ENCODE assay signal across 32 cellular contexts in the genomic region with DNA sequence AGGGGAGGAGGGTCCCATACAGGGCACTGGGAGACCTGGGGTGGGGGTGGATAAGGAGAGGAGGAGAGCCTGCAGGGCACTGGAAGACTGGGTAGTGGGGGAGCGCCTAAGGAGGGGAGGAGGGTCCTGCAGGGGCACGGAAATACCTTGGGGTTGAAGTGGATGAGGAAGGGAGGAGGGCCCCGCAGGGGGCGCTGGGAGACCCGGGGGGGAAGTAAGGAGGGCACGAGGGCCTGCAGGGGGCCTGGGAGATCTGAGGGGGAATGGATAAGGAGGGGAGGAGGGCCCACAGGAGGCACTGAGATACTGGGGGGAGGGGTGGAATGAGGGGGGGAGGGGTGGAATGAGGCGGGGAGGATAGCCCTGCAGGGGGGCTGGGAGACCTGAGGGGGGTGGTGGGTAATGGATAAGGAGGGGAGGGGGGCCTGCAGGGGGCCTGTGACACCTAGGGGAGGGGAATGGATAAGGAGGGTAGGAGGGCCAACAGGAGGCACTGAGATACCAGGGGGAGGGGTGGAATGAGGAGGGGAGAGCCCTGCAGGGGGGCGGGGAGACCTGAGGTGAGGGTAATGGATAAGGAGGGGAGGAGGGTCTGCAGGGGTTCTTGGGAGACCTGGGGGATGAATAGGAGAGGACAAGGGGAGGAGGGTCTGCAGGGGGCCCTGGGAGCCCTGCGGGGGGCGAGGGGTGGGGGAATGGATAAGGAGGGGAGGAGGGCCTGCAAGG. TPM values are rescaled to one million over a fixed set of nuclear protein-coding genes. Genes with fewer than 3 reads are reported as not detected.
"Had no signal": no experiment of that assay in that cellular context is flagged by ENCODE, and none has a peak within 500 bp of the region (broad histone marks: within the 10 kb centered on the region; RNA-seq: fewer than 3 reads in every experiment).

No MANE protein-coding gene starts in this region.

- H3K36me3 ChIP-seq: esophagus muscularis mucosa, gastroesophageal sphincter, heart left ventricle, neural progenitor cell, prostate gland, right atrium auricular region, thoracic aorta, tibial nerve had no signal

- H2AFZ ChIP-seq: hepatocyte, neural progenitor cell had no signal

- H3K4me1 ChIP-seq: esophagus muscularis mucosa, foreskin keratinocyte, gastroesophageal sphincter, heart left ventricle, prostate gland, right atrium auricular region, tibial nerve had no signal

- ATAC-seq: gastroesophageal sphincter; naive thymus-derived CD4-positive, alpha-beta T cell; sciatic nerve had no signal

- H3K27ac ChIP-seq: coronary artery, esophagus muscularis mucosa, foreskin keratinocyte, gastroesophageal sphincter, heart left ventricle, hepatocyte, neural progenitor cell, prostate gland, right atrium auricular region, thoracic aorta, tibial nerve had no signal

- DNase-seq: dermis blood vessel endothelial cell; effector memory CD4-positive, alpha-beta T cell; foreskin keratinocyte; heart left ventricle; kidney; mesenchymal stem cell; midbrain; naive thymus-derived CD4-positive, alpha-beta T cell; nucleus accumbens; stimulated activated CD4-positive, alpha-beta T cell treated with anti-CD3 and anti-CD28 coated beads, Interleukin-12 subunit alpha, Interleukin-12 subunit beta, amount 100 ng/mL, for 4 hours; stimulated activated CD4-positive, alpha-beta T cell treated with anti-CD3 and anti-CD28 coated beads, Interleukin-1b, Interleukin-23, amount 100 ng/mL, for 48 hours; stimulated activated CD4-positive, alpha-beta T cell treated with anti-CD3 and anti-CD28 coated beads, Interleukin-4, amount 100 ng/mL, for 1 hour; stimulated activated naive CD4-positive, alpha-beta T cell; substantia nigra had no signal

- H3K4me2 ChIP-seq: hepatocyte, neural progenitor cell, smooth muscle cell had no signal

- H3K27me3 ChIP-seq: gastroesophageal sphincter, hepatocyte, neural progenitor cell, right atrium auricular region, tibial nerve had no signal

- H3K4me3 ChIP-seq: coronary artery, esophagus muscularis mucosa, gastroesophageal sphincter, heart left ventricle, hepatocyte, neural progenitor cell, prostate gland, right atrium auricular region, smooth muscle cell, thoracic aorta, tibial nerve had no signal

- H3K9me3 ChIP-seq: esophagus muscularis mucosa, gastroesophageal sphincter, heart left ventricle, prostate gland, right atrium auricular region, thoracic aorta, tibial nerve had no signal

- H3K79me2 ChIP-seq: hepatocyte had no signal

- H3K9ac ChIP-seq: neural progenitor cell had no signal

- FAIRE-seq: endothelial cell of umbilical vein, kidney had no signal

RNA-seq across cellular contexts. Expression of a gene that starts 0.6 kb away (rescaled TPM):
- total RNA-seq: dermis blood vessel endothelial cell; endothelial cell of umbilical vein; esophagus muscularis mucosa; fibroblast of lung; foreskin keratinocyte; gastroesophageal sphincter; heart left ventricle; hepatocyte; kidney; lower leg skin; lung microvascular endothelial cell; naive thymus-derived CD4-positive, alpha-beta T cell; osteocyte; right atrium auricular region; smooth muscle cell; thoracic aorta; tibial nerve; ureter had no signal
- polyA plus RNA-seq: endothelial cell of umbilical vein; fibroblast of lung; foreskin keratinocyte; heart left ventricle; hepatocyte; naive thymus-derived CD4-positive, alpha-beta T cell; smooth muscle cell had no signal

RNA-seq across cellular contexts. Expression of a gene that starts 35.4 kb away (rescaled TPM):
- total RNA-seq: dermis blood vessel endothelial cell; endothelial cell of umbilical vein; epithelial cell of proximal tubule; foreskin keratinocyte; lung microvascular endothelial cell; naive thymus-derived CD4-positive, alpha-beta T cell; osteocyte; smooth muscle cell had no signal
- polyA plus RNA-seq: endothelial cell of umbilical vein; fibroblast of lung; foreskin keratinocyte; naive thymus-derived CD4-positive, alpha-beta T cell; smooth muscle cell had no signal
